Comparison of ENCODE assay signal across 8 cellular contexts in the genomic region with DNA sequence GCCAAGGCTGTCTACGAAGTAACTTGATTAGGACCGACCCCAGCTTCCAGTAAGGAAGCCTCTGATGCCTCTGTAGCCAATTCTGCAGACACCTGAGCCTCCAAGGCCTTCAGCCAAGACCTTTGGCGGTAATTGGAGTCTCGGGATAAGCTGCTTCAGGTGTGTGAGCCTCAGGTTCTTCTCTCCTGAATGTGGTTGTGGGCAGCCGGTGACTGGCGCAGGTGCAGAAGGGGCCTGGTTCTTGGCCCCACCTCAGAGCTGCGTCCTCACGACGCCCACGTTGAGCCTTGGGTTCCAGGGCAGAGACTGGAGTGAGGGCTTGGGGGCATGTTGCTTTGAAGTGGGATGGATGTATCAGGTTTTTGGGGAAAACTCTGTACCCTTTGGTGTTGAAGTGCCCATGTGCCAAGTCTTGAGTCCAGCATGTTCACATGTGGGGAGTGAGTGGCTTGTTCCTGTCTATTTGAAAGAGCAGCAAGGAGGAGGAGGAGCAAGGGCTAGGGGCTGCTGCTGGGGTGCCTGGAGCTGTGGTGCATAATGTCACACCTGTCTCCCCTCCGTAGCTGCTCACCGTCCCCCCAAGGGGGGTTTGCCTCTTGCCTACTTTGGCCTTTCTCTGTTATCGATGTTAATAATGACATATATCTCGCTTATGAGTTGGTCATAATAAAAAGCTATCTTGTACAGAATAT. TPM values are rescaled to one million over a fixed set of nuclear protein-coding genes. Genes with fewer than 3 reads are reported as not detected.
DNase-seq lines count a peak whose midpoint lies in the region; ATAC-seq and TF ChIP-seq lines count a peak whose summit lies in the region.

No MANE protein-coding gene starts in this region.

- ATAC-seq in HG03175 (IDR thresholded peaks at IDR 0.05; ENCODE audit: unreplicated experiment), result no peak

- peak overlapping the region; percentile 73 to 89 (median 81) for H3K4me3 Mint-ChIP-seq in CD4-positive, alpha-beta memory T cell
- H3K4me3 Mint-ChIP-seq in endothelial cell (ENCODE audit: unreplicated experiment) (peak overlapping the region; percentile 88), neural crest cell (peak overlapping the region; percentile 90)

- peaks cover 20% of the 10 kb centered on the region for H3K79me2 ChIP-seq in MM.1S (ENCODE audit: low read length)

- CTCF ChIA-PET in CD4-positive, alpha-beta memory T cell (lab: Charles Lee; ENCODE audit: partially characterized antibody), result interaction anchor here (1.4 kb wide), 1 partner anchor 11 kb away, joined by 4 read pairs; no protein-coding TSS in a partner anchor

- H3K9ac ChIP-seq in MM.1S (ENCODE audit: low read length), result no peak overlapping the region

- peaks cover 9% of the 10 kb centered on the region for H3K27me3 ChIP-seq in CD4-positive, alpha-beta memory T cell (ENCODE audit: insufficient read depth, low read length)
- no peaks in the 10 kb centered on the region for H3K27me3 ChIP-seq in MM.1S (replicated peaks; ENCODE audit: insufficient read depth, low read length)

- peaks cover 17% of the 10 kb centered on the region for H3K4me1 ChIP-seq in CD4-positive, alpha-beta memory T cell (ENCODE audit: insufficient read depth, low read length)
- H3K4me1 ChIP-seq in MM.1S (ENCODE audit: low read length), result 0 out of 2 replicates have a peak, but pooled peaks cover 13% of the 10 kb centered on the region

- H3K4me2 ChIP-seq in MM.1S (ENCODE audit: low read depth, low read length), result peak overlapping the region; percentile 94

- peaks cover 6 to 18% (median 10%) of the 10 kb centered on the region in 4 donors for H3K4me1 Mint-ChIP-seq in CD4-positive, alpha-beta memory T cell
- peaks cover 29% of the 10 kb centered on the region for H3K4me1 Mint-ChIP-seq in endothelial cell (ENCODE audit: unreplicated experiment)
- peaks cover 21% of the 10 kb centered on the region for H3K4me1 Mint-ChIP-seq in neural crest cell

- H3K27ac ChIP-seq in CD4-positive, alpha-beta memory T cell (ENCODE audit: low read depth, low read length), result no peak overlapping the region
- H3K27ac ChIP-seq in MM.1S (ENCODE audit: low read length), result no peak overlapping the region

- TF ChIP-seq CTCF in MM.1S (IDR thresholded peaks at IDR 0.05; ENCODE audit: low read length) (no peak), endothelial cell (IDR thresholded peaks at IDR 0.05; ENCODE audit: unreplicated experiment) (no peak), neural crest cell (conservative IDR thresholded peaks at IDR 0.05) (no peak)

- H2AFZ ChIP-seq in MM.1S (ENCODE audit: low read length), result no peak overlapping the region

- H3K27ac Mint-ChIP-seq in CD4-positive, alpha-beta memory T cell, result peak overlapping the region in 2 of 7 donors; percentile 17 to 60
- H3K27ac Mint-ChIP-seq in endothelial cell (ENCODE audit: unreplicated experiment), result no peak overlapping the region
- H3K27ac Mint-ChIP-seq in neural crest cell (ENCODE audit: unreplicated experiment), result no peak overlapping the region

- H3K36me3 Mint-ChIP-seq in CD4-positive, alpha-beta memory T cell, result no peaks in the 10 kb centered on the region
- H3K36me3 Mint-ChIP-seq in endothelial cell (ENCODE audit: low read depth, unreplicated experiment) (peaks cover 3% of the 10 kb centered on the region), neural crest cell (ENCODE audit: low read depth) (peaks cover under 1% of the 10 kb centered on the region)

- intact Hi-C loops in CD4-positive, alpha-beta memory T cell (cut with micrococcal nuclease), result no loop called here

- H3K27me3 Mint-ChIP-seq in CD4-positive, alpha-beta memory T cell, result peaks cover 7 to 10% of the 10 kb centered on the region in 2 donors
- peaks cover 7% of the 10 kb centered on the region for H3K27me3 Mint-ChIP-seq in endothelial cell (ENCODE audit: unreplicated experiment)
- H3K27me3 Mint-ChIP-seq in neural crest cell (ENCODE audit: low read depth), result peaks cover 6% of the 10 kb centered on the region

- H3K36me3 ChIP-seq in CD4-positive, alpha-beta memory T cell (ENCODE audit: insufficient read depth, low read length), result no peaks in the 10 kb centered on the region
- H3K36me3 ChIP-seq in MM.1S (replicated peaks; ENCODE audit: insufficient read depth, low read length), result no peaks in the 10 kb centered on the region

- no peaks in the 10 kb centered on the region for H4K20me1 ChIP-seq in MM.1S (ENCODE audit: insufficient read depth, low read length)

- no peak for DNase-seq in CD4-positive, alpha-beta memory T cell
- DNase-seq in MM.1S (no peak), endothelial cell (ENCODE audit: low spot score) (no peak), neural crest cell (ENCODE audit: low read depth, low spot score) (no peak), NCI-H1436 (lab: John Stamatoyannopoulos, UW) (no peak), NCI-H510A treated with DMSO at 0.1 percent for 48 hours (lab: John Stamatoyannopoulos, UW) (no peak)
- DNase-seq in activated effector memory CD4-positive, alpha-beta T cell treated with Interleukin-2 at 50 U/mL for 16 hours, result no peak

- H3K9me3 Mint-ChIP-seq in CD4-positive, alpha-beta memory T cell, result no peaks in the 10 kb centered on the region
- H3K9me3 Mint-ChIP-seq in endothelial cell (ENCODE audit: unreplicated experiment), result no peaks in the 10 kb centered on the region
- H3K9me3 Mint-ChIP-seq in neural crest cell, result no peaks in the 10 kb centered on the region

- POLR2A ChIA-PET in CD4-positive, alpha-beta memory T cell (lab: Charles Lee; ENCODE audit: partially characterized antibody), result interaction anchor here (0.7 to 1.8 kb wide), 3 partner anchors 10 to 67 kb away, joined by 3 to 6 read pairs (median 5); no protein-coding TSS in a partner anchor

- no peaks in the 10 kb centered on the region for H3K9me3 ChIP-seq in CD4-positive, alpha-beta memory T cell (ENCODE audit: control insufficient read depth in 1 of 2, low read length in 2 of 2)
- no peaks in the 10 kb centered on the region for H3K9me3 ChIP-seq in MM.1S (replicated peaks; ENCODE audit: insufficient read depth, low read length)

- no peaks in the 10 kb centered on the region for H3K9me2 ChIP-seq in MM.1S (replicated peaks; ENCODE audit: insufficient read depth, low read length)

- H3K4me3 ChIP-seq in CD4-positive, alpha-beta memory T cell (ENCODE audit: low read length in 2 of 2), result no peak overlapping the region
- peak overlapping the region; percentile 72; the same call in 1 of the 2 replicates for H3K4me3 ChIP-seq in MM.1S (ENCODE audit: low read length)

- no peaks in the 10 kb centered on the region; the same call in 1 of the 2 replicates for H3F3A ChIP-seq in MM.1S (ENCODE audit: insufficient read depth, low read length)

RNA-seq across cellular contexts. Expression of a gene that starts 1.4 kb away (rescaled TPM):
- 1 to 10 TPM; 3.5 to 3.7 TPM for total RNA-seq in CD4-positive, alpha-beta memory T cell
- 1 to 10 TPM; 4.0 to 4.9 TPM for polyA plus RNA-seq in CD4-positive, alpha-beta memory T cell
- total RNA-seq in endothelial cell (ENCODE audit: unreplicated experiment), result 19.8 TPM
- 20.1 and 20.4 TPM in 2 replicates for total RNA-seq in neural crest cell
